In genomic region chr3:184249412-184250166, GRCh38 we compare ENCODE assay signal across 8 cellular contexts. TPM values are rescaled to one million over a fixed set of nuclear protein-coding genes. Genes with fewer than 3 reads are reported as not detected.
DNase-seq lines count a peak whose midpoint lies in the region; ATAC-seq, FAIRE-seq and TF ChIP-seq lines count a peak whose summit lies in the region.

TSS of gene EEF1AKMT4 (plus strand) at chr3:184249672. CDS start at chr3:184249695, 23 bp downstream.

- peak; percentile 87 for ATAC-seq in GM21381 (IDR thresholded peaks at IDR 0.05; ENCODE audit: unreplicated experiment)

- TSS peak; percentile 43 for BruUV-seq in Calu3 (replicated peaks; lab: Mats Ljungman, UMichigan)

- CTCF ChIA-PET in Calu3 (lab: Charles Lee), result interaction anchor here (0.8 to 1.4 kb wide), 2 partner anchors 12 to 40 kb away, joined by 3 to 5 read pairs; partner anchors contain the start of gene CAMK2N2

- 0% methylated on average over 52 to 54 of the region's 54 CpGs for WGBS in mesodermal cell (ENCODE audit: insufficient coverage in 2 of 2), 2 experiments

- H3K4me3 ChIP-seq in mesodermal cell (ENCODE audit: extremely low read depth, insufficient read depth, low read length, poor library complexity, severe bottlenecking), result peak within 1 kb of the TSS; percentile 89

- peak within 1 kb of the TSS; percentile 97 for H3K27ac Mint-ChIP-seq in Calu3 (ENCODE audit: unreplicated experiment)

- peaks cover 9% of the 10 kb centered on the region for H3K36me3 ChIP-seq in mesodermal cell (ENCODE audit: control insufficient read depth, insufficient read depth, low read length)

- TF ChIP-seq CTCF in Calu3 (IDR thresholded peaks at IDR 0.05; ENCODE audit: unreplicated experiment), result peak; percentile 93

- peak within 1 kb of the TSS; percentile 97 for H3K27ac ChIP-seq in mesodermal cell (ENCODE audit: low read depth, low read length, severe bottlenecking)

- H3K9me3 Mint-ChIP-seq in Calu3 (ENCODE audit: low read depth, unreplicated experiment), result no peaks in the 10 kb centered on the region

- no peaks in the 10 kb centered on the region for H3K9me3 ChIP-seq in mesodermal cell (ENCODE audit: control insufficient read depth, low read length)

- intact Hi-C loops in Calu3 (cut with micrococcal nuclease; ENCODE audit: unreplicated experiment), result loop anchor here (2.0 kb wide), 1 partner anchor 39 kb away; no protein-coding TSS in a partner anchor

- H3K27me3 Mint-ChIP-seq in Calu3 (ENCODE audit: unreplicated experiment), result no peaks in the 10 kb centered on the region

- H3K4me1 Mint-ChIP-seq in Calu3 (ENCODE audit: low read depth, unreplicated experiment), result peaks cover 8% of the 10 kb centered on the region

- H3K36me3 Mint-ChIP-seq in Calu3 (ENCODE audit: insufficient read depth, unreplicated experiment), result peaks cover 37% of the 10 kb centered on the region

- peak; percentile 100 for DNase-seq in Calu3
- DNase-seq in HUDEP-2 (lab: John Stamatoyannopoulos, UW; ENCODE audit: unreplicated experiment in 76 of 76), result peak in 75 of 76 experiments; percentile 82 to 99 (median 96)
- peak; percentile 99 for DNase-seq in NOMO-1 treated with dmso at 0.1 percent for 144 hours (lab: John Stamatoyannopoulos, UW; ENCODE audit: unreplicated experiment)
- peak; percentile 83 for DNase-seq in activated CD8-positive, alpha-beta memory T cell treated with anti-CD3 and anti-CD28 coated beads, Interleukin-2, amount 50 U/mL, for 1 hour (ENCODE audit: extremely low read depth)
- peak; percentile 89 to 91 for DNase-seq in stimulated activated CD8-positive, alpha-beta memory T cell treated with anti-CD3 and anti-CD28 coated beads, Interleukin-15, amount 100 ng/mL, for 4 hours (ENCODE audit: low read depth in 2 of 2)

- H3K4me1 ChIP-seq in mesodermal cell (ENCODE audit: control insufficient read depth, insufficient read depth, low read length, poor library complexity, severe bottlenecking), result no peaks in the 10 kb centered on the region

- FAIRE-seq in endometrium (lab: Jason Lieb, UNC), result peak; percentile 77

- H3K4me3 Mint-ChIP-seq in Calu3 (ENCODE audit: low read depth, unreplicated experiment), result peak within 1 kb of the TSS; percentile 92

RNA-seq across cellular contexts. Expression of gene EEF1AKMT4, which starts in this region (rescaled TPM):
- 11.2 and 11.6 TPM in 2 replicates for total RNA-seq in Calu3 (2022)
- polyA plus RNA-seq in mesodermal cell (2013, experiment 1 of 2), result 4.0 TPM
- polyA plus RNA-seq in mesodermal cell (2013, experiment 2 of 2), result 3.6 TPM

Comparison
In these comparisons a context has a peak if more than half of its experiments do, and no peak if none do; other contexts are left out.
1. Peak in every context shown above with its lines: DNase-seq, ATAC-seq, H3K4me3 ChIP-seq and H3K27ac ChIP-seq.